ENCODE assay signal across 8 cellular contexts in the genomic region with DNA sequence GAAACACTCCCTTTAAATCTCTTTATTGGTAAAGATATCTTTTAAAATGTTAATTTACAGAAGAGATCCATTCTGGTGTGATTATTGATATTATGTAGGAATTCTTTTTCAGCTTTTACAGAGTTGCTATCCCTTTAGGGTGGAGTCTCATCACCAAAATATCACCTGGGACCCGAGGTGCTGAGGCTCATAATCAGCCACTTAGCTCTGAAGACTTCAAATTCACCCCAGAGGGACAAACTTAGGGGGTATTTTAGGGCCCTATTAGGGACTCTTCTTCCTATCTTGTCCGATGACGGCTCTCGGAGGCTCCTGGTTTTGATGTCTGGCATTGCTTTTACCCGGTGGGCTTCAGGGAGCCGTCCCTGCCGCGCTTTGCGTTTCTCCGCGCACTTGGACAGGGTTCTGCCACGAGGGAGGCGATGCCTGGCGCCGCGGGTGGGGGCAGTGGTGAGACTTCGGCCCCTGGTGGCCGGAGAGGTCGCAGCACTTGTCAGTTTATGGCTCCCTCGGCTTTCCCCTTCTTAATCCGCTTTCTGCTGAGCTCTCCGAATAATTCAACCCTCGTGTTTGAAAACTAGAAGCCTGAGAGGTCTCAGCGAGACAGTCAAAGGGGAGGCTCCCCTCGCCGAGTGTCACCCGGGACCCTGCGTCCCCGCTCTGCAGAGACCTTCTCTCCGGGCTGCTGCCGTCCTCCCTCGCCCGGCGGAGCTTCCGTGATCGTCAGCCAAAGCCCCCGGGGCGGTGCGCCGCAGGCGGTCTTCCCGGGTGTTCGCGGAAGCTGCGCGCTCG. TPM values are rescaled to one million over a fixed set of nuclear protein-coding genes. Genes with fewer than 3 reads are reported as not detected.
A peak's percentile ranks its signal among the peaks of the same experiment; 100 is the strongest.
DNase-seq lines count a peak whose midpoint lies in the region; ATAC-seq and TF ChIP-seq lines count a peak whose summit lies in the region.

No MANE protein-coding gene starts in this region.

- no peaks in the 10 kb centered on the region for H3K79me2 ChIP-seq in parathyroid adenoma

- peak overlapping the region; percentile 98 for H2AFZ ChIP-seq in parathyroid adenoma

- H3K36me3 ChIP-seq in SK-N-MC (ENCODE audit: insufficient read depth, low read length) (no peaks in the 10 kb centered on the region), parathyroid adenoma (ENCODE audit: control insufficient read depth, insufficient read depth, low read length) (no peaks in the 10 kb centered on the region), tibial artery (no peaks in the 10 kb centered on the region)

- H3K4me1 Mint-ChIP-seq in activated naive CD4-positive, alpha-beta T cell treated with anti-CD3 and anti-CD28 coated beads, Interleukin-2, amount 50 U/mL, for 24 hours, result peaks cover 9% of the 10 kb centered on the region

- H3K4me1 ChIP-seq in parathyroid adenoma, result no peaks in the 10 kb centered on the region
- peaks cover 0 to 17% (median 6%) of the 10 kb centered on the region in 4 donors for H3K4me1 ChIP-seq in tibial artery

- DNase-seq in COLO829 (ENCODE audit: low spot score) (peak; percentile 51), SK-N-MC (ENCODE audit: low read depth, low spot score) (no peak), Right ventricle myocardium superior (peak; percentile 85), tibial artery (peak; percentile 66 to 76)

- no peaks in the 10 kb centered on the region for H3K36me3 Mint-ChIP-seq in activated naive CD4-positive, alpha-beta T cell treated with anti-CD3 and anti-CD28 coated beads, Interleukin-2, amount 50 U/mL, for 24 hours

- H3K27me3 Mint-ChIP-seq in activated naive CD4-positive, alpha-beta T cell treated with anti-CD3 and anti-CD28 coated beads, Interleukin-2, amount 50 U/mL, for 24 hours, result peaks cover 3% of the 10 kb centered on the region

- H3K27me3 ChIP-seq in parathyroid adenoma (ENCODE audit: control insufficient read depth, insufficient read depth, low read length) (no peaks in the 10 kb centered on the region), tibial artery (no peaks in the 10 kb centered on the region)

- H3K4me2 ChIP-seq in parathyroid adenoma (ENCODE audit: low read length), result peak overlapping the region; percentile 97

- intact Hi-C loops in Right ventricle myocardium superior (cut with DNase I), result no loop called here
- intact Hi-C loops in tibial artery (cut with DNase I; ENCODE audit: low total_unique reads), result loop anchor here (5.0 kb wide), 1 partner anchor 60 kb away; no protein-coding TSS in a partner anchor

- H3K4me3 ChIP-seq in SK-N-MC (peak overlapping the region; percentile 59), parathyroid adenoma (ENCODE audit: low read depth, low read length) (peak overlapping the region; percentile 70), tibial artery (peak overlapping the region; percentile 51 to 62)

- peak overlapping the region; percentile 41 for H3K27ac Mint-ChIP-seq in activated naive CD4-positive, alpha-beta T cell treated with anti-CD3 and anti-CD28 coated beads, Interleukin-2, amount 50 U/mL, for 24 hours

- peak overlapping the region; percentile 87 for H3K4me3 Mint-ChIP-seq in activated naive CD4-positive, alpha-beta T cell treated with anti-CD3 and anti-CD28 coated beads, Interleukin-2, amount 50 U/mL, for 24 hours

- no peaks in the 10 kb centered on the region for H3K9me3 ChIP-seq in SK-N-MC (ENCODE audit: low read depth, low read length)
- no peaks in the 10 kb centered on the region for H3K9me3 ChIP-seq in parathyroid adenoma (ENCODE audit: control insufficient read depth, low read length)
- H3K9me3 ChIP-seq in tibial artery, result no peaks in the 10 kb centered on the region

- H3K9ac ChIP-seq in SK-N-MC (ENCODE audit: insufficient read length) (no peak overlapping the region), parathyroid adenoma (no peak overlapping the region)

- H3K9me3 Mint-ChIP-seq in activated naive CD4-positive, alpha-beta T cell treated with anti-CD3 and anti-CD28 coated beads, Interleukin-2, amount 50 U/mL, for 24 hours, result no peaks in the 10 kb centered on the region

- peak; percentile 100 for ATAC-seq in GM19395 (IDR thresholded peaks at IDR 0.05; ENCODE audit: unreplicated experiment)
- ATAC-seq in HG03469 (IDR thresholded peaks at IDR 0.05; ENCODE audit: unreplicated experiment), result peak; percentile 99
- ATAC-seq in Right ventricle myocardium superior (ENCODE audit: poor library complexity), result peak; percentile 86

- no peak overlapping the region for H3K27ac ChIP-seq in SK-N-MC
- no peak overlapping the region for H3K27ac ChIP-seq in parathyroid adenoma
- peak overlapping the region; percentile 34 to 55 for H3K27ac ChIP-seq in tibial artery

- TF ChIP-seq CTCF in parathyroid adenoma (IDR thresholded peaks at IDR 0.05) (peak; percentile 77), tibial artery (IDR thresholded peaks at IDR 0.05) (peak; percentile 92 to 97)

RNA-seq across cellular contexts. Expression of a gene that starts 27.8 kb away (rescaled TPM):
- total RNA-seq in Right ventricle myocardium superior, result 103 TPM

Comparison
In these comparisons a context has a peak if more than half of its experiments do, and no peak if none do; other contexts are left out.
1. H3K27ac ChIP-seq: peak in tibial artery (2 of 2); none in SK-N-MC (single experiment) and parathyroid adenoma (single experiment).
2. Peak in every context shown above with its lines, with median percentiles within 50 percentile points of each other: ATAC-seq and H3K4me3 ChIP-seq.